ENCODE assay signal across 13 cellular contexts in genomic region chr9:70042461-70043215, GRCh38. TPM values are rescaled to one million over a fixed set of nuclear protein-coding genes. Genes with fewer than 3 reads are reported as not detected.
DNase-seq lines count a peak whose midpoint lies in the region; TF ChIP-seq lines count a peak whose summit lies in the region.
"Had no signal": no experiment of that assay in that cellular context is flagged by ENCODE, and none has a peak within 500 bp of the region (broad histone marks: within the 10 kb centered on the region; RNA-seq: fewer than 3 reads in every experiment).

No MANE protein-coding gene starts in this region.

- H3K27me3 ChIP-seq in esophagus squamous epithelium = peaks cover 0 to 23% (median 0%) of the 10 kb centered on the region in 4 donors
- H3K27me3 ChIP-seq in thyroid gland = no peaks in the 10 kb centered on the region

- H3K4me1 Mint-ChIP-seq in neural crest cell = peaks cover 26% of the 10 kb centered on the region

- TF ChIP-seq CTCF in RWPE1 (conservative IDR thresholded peaks at IDR 0.05; ENCODE audit: low read depth) (no peak), esophagus squamous epithelium (IDR thresholded peaks at IDR 0.05) (no peak), neural crest cell (conservative IDR thresholded peaks at IDR 0.05) (no peak), thyroid gland (IDR thresholded peaks at IDR 0.05) (no peak)

- CTCF ChIA-PET in RWPE1 (lab: Yijun Ruan, JAX) = interaction anchor here (1.4 kb wide), 1 partner anchor 93 kb away, joined by 3 read pairs; no protein-coding TSS in a partner anchor

- H3K9me3 ChIP-seq in esophagus squamous epithelium (no peaks in the 10 kb centered on the region), thyroid gland (no peaks in the 10 kb centered on the region)
- H3K9me3 ChIP-seq: neutrophil had no signal

- 67 to 74% methylated on average over 12 to 15 of the region's 15 CpGs for WGBS in esophagus squamous epithelium, 2 donors
- WGBS in thyroid gland, 2 donors = 63 to 70% methylated on average over 15 of the region's 15 CpGs

- no peak overlapping the region for H3K27ac Mint-ChIP-seq in neural crest cell (ENCODE audit: unreplicated experiment)
- H3K27ac Mint-ChIP-seq: effector memory CD8-positive, alpha-beta T cell had no signal

- H3K27ac ChIP-seq in RWPE1 (no peak overlapping the region), esophagus squamous epithelium (peak overlapping the region; percentile 75 to 90 (median 90)), thyroid gland (no peak overlapping the region)
- H3K27ac ChIP-seq: neutrophil had no signal

- H3K4me3 Mint-ChIP-seq in neural crest cell = peak overlapping the region; percentile 13
- H3K4me3 Mint-ChIP-seq: effector memory CD8-positive, alpha-beta T cell had no signal

- H3K4me3 ChIP-seq in esophagus squamous epithelium (peak overlapping the region in 3 of 4 donors; percentile 60 to 79 (median 62)), thyroid gland (replicated peaks in 1 of 3) (no peak overlapping the region)

- H3K36me3 ChIP-seq in esophagus squamous epithelium (no peaks in the 10 kb centered on the region), thyroid gland (no peaks in the 10 kb centered on the region)
- H3K36me3 ChIP-seq: neutrophil had no signal

- TF ChIP-seq POLR2A in esophagus squamous epithelium (IDR thresholded peaks at IDR 0.05) (no peak), thyroid gland (IDR thresholded peaks at IDR 0.05) (no peak)

- POLR2A ChIA-PET in RWPE1 (lab: Yijun Ruan, JAX; ENCODE audit: low non-redundant PET) = no interaction called here

- peaks cover 7% of the 10 kb centered on the region for H3K9me3 Mint-ChIP-seq in neural crest cell

- H3K36me3 Mint-ChIP-seq in neural crest cell (ENCODE audit: low read depth) = peaks cover 5% of the 10 kb centered on the region

- DNase-seq in RWPE1 (ENCODE audit: low spot score) = peak; percentile 34
- DNase-seq in esophagus squamous epithelium (lab: John Stamatoyannopoulos, UW) = no peak
- DNase-seq in neural crest cell (ENCODE audit: low read depth, low spot score) = no peak
- DNase-seq in thyroid gland = peak; percentile 19 to 32
- DNase-seq in NCI-H226 = no peak
- no peak for DNase-seq in NCI-H446 treated with DMSO at 0.1 percent for 48 hours (lab: John Stamatoyannopoulos, UW)
- DNase-seq in DMS153 treated with DMSO at 0.1 percent for 48 hours (lab: John Stamatoyannopoulos, UW; ENCODE audit: unreplicated experiment) = no peak
- no peak for DNase-seq in cerebellum (ENCODE audit: low spot score)
- DNase-seq: effector memory CD8-positive, alpha-beta T cell; NCI-H2029 treated with DMSO at 0.1 percent for 48 hours; NCI-H774; SHP77 had no signal

- H3K4me1 ChIP-seq in esophagus squamous epithelium (peaks cover 9 to 68% (median 18%) of the 10 kb centered on the region in 3 donors), thyroid gland (peaks cover 13 to 26% of the 10 kb centered on the region in 2 donors)

- peaks cover 60% of the 10 kb centered on the region for H3K27me3 Mint-ChIP-seq in neural crest cell (ENCODE audit: low read depth)

- intact Hi-C loops in esophagus squamous epithelium (cut with DNase I) = no loop called here
- intact Hi-C loops in thyroid gland (cut with DNase I) = no loop called here

RNA-seq across cellular contexts. Expression of gene MAMDC2, which starts 1.0 kb away (rescaled TPM):
- total RNA-seq in esophagus squamous epithelium = 10 to 100 TPM in 2 of 4 donors, 1 to 10 TPM in 2; 1.9 to 58.4 (median 11.3) TPM
- total RNA-seq in neural crest cell = 0.21 and 0.25 TPM in 2 replicates
- total RNA-seq in thyroid gland = 10 to 100 TPM; 15.8 to 19.6 (median 18.4) TPM
- 9.6 TPM for total RNA-seq in cerebellum

Comparison
In these comparisons a context has a peak if more than half of its experiments do, and no peak if none do; other contexts are left out.
1. DNase-seq: peak in RWPE1 (single experiment) and thyroid gland (2 of 2); none in esophagus squamous epithelium (single experiment), neural crest cell (single experiment), NCI-H226 (single experiment), NCI-H446 treated with DMSO at 0.1 percent for 48 hours (single experiment), DMS153 treated with DMSO at 0.1 percent for 48 hours (single experiment) and cerebellum (single experiment).
2. H3K27ac ChIP-seq: peak in esophagus squamous epithelium (4 of 4); none in RWPE1 (single experiment) and thyroid gland (0 of 3).
3. H3K4me3 ChIP-seq: peak in esophagus squamous epithelium (3 of 4); none in thyroid gland (0 of 3).